2 cellular contexts compared by ENCODE assay signal in the genomic region with DNA sequence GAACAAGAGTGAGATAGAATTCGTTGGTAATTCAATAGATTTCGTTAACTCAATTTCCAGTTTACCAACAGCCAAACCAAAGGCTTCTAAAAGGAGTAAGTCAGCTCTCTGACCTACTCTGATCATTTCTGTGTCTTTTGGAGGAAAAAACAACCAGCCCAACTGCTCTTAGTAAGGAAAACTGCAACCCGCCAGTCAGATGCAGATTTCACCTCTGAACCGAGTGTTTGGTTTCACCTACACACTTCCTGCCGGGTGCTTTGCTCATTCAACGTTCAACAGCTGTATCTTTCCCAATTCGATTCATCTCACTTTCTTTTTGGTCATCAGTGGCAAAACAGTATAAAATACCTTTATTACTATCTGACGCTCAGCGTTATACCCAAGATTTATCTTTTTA.
TF ChIP-seq lines count a peak whose summit lies in the region.

No MANE protein-coding gene starts in this region.

TF ChIP-seq in liver, 16 proteins besides CTCF, POLR2A, EP300 and RAD21:
- no peak for TF ChIP-seq FOXA2 (IDR thresholded peaks at IDR 0.05)
- TF ChIP-seq GABPA (IDR thresholded peaks at IDR 0.05 in 1 of 2, conservative IDR thresholded peaks at IDR 0.05 in 1 of 2), result no peak
- TF ChIP-seq, protein P1, sequence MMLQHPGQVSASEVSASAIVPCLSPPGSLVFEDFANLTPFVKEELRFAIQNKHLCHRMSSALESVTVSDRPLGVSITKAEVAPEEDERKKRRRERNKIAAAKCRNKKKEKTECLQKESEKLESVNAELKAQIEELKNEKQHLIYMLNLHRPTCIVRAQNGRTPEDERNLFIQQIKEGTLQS (IDR thresholded peaks at IDR 0.05), result no peak

TF ChIP-seq in HepG2, 621 proteins besides CTCF, POLR2A, EP300 and RAD21:
- TF ChIP-seq ZFY (CRISPR knock-in tag; IDR thresholded peaks at IDR 0.05) (no peak), TAF1 (CRISPR knock-in tag; IDR thresholded peaks at IDR 0.05) (no peak), ZNF260 (CRISPR knock-in tag; IDR thresholded peaks at IDR 0.05; ENCODE audit: borderline replicate concordance, low read depth) (no peak), NFKB2 (CRISPR knock-in tag; IDR thresholded peaks at IDR 0.05; ENCODE audit: borderline replicate concordance) (no peak), NR3C1 (CRISPR knock-in tag; IDR thresholded peaks at IDR 0.05) (no peak)
- TF ChIP-seq, protein P2, sequence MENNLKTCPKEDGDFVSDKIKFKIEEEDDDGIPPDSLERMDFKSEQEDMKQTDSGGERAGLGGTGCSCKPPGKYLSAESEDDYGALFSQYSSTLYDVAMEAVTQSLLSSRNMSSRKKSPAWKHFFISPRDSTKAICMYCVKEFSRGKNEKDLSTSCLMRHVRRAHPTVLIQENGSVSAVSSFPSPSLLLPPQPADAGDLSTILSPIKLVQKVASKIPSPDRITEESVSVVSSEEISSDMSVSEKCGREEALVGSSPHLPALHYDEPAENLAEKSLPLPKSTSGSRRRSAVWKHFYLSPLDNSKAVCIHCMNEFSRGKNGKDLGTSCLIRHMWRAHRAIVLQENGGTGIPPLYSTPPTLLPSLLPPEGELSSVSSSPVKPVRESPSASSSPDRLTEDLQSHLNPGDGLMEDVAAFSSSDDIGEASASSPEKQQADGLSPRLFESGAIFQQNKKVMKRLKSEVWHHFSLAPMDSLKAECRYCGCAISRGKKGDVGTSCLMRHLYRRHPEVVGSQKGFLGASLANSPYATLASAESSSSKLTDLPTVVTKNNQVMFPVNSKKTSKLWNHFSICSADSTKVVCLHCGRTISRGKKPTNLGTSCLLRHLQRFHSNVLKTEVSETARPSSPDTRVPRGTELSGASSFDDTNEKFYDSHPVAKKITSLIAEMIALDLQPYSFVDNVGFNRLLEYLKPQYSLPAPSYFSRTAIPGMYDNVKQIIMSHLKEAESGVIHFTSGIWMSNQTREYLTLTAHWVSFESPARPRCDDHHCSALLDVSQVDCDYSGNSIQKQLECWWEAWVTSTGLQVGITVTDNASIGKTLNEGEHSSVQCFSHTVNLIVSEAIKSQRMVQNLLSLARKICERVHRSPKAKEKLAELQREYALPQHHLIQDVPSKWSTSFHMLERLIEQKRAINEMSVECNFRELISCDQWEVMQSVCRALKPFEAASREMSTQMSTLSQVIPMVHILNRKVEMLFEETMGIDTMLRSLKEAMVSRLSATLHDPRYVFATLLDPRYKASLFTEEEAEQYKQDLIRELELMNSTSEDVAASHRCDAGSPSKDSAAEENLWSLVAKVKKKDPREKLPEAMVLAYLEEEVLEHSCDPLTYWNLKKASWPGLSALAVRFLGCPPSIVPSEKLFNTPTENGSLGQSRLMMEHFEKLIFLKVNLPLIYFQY (CRISPR knock-in tag; IDR thresholded peaks at IDR 0.05; ENCODE audit: borderline replicate concordance), result no peak
- TF ChIP-seq, protein P3, sequence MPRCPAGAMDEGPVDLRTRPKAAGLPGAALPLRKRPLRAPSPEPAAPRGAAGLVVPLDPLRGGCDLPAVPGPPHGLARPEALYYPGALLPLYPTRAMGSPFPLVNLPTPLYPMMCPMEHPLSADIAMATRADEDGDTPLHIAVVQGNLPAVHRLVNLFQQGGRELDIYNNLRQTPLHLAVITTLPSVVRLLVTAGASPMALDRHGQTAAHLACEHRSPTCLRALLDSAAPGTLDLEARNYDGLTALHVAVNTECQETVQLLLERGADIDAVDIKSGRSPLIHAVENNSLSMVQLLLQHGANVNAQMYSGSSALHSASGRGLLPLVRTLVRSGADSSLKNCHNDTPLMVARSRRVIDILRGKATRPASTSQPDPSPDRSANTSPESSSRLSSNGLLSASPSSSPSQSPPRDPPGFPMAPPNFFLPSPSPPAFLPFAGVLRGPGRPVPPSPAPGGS (CRISPR knock-in tag; IDR thresholded peaks at IDR 0.05), result no peak
- TF ChIP-seq, protein P4, sequence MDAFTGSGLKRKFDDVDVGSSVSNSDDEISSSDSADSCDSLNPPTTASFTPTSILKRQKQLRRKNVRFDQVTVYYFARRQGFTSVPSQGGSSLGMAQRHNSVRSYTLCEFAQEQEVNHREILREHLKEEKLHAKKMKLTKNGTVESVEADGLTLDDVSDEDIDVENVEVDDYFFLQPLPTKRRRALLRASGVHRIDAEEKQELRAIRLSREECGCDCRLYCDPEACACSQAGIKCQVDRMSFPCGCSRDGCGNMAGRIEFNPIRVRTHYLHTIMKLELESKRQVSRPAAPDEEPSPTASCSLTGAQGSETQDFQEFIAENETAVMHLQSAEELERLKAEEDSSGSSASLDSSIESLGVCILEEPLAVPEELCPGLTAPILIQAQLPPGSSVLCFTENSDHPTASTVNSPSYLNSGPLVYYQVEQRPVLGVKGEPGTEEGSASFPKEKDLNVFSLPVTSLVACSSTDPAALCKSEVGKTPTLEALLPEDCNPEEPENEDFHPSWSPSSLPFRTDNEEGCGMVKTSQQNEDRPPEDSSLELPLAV (CRISPR knock-in tag; conservative IDR thresholded peaks at IDR 0.05; ENCODE audit: low read depth), result no peak
